ENCODE assay signal across 22 cellular contexts in the genomic region with DNA sequence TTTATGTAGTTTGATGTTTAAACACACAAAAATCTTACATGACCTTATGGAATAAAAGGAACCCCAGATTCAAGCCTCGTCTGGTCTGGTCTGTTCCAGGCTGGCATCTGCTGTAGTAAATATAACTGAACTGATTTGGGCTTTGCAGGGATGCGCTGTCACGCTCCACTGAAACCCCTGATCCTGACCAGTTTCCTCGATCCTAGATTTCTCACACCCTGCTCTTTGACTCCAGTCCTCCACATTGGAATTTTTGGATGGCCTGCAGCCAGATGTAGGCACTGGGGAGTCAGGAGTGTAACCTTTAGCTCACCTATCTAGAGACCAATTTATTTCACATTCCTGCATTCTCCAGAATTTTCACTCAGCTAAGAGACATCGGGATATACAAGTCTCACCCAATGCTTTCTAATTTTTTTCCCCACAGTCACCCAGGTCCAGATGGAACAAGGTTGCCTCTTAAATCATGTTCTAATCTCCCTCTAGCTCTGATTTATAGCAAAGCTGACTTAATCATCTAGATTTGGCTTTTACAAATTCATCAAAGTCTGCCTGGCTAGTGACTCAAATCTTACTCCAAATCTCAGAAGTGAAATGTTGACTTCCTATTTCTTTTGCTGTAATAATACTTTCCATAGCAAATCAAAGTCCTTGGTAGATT.
"Had no signal": no experiment of that assay in that cellular context is flagged by ENCODE, and none has a peak within 500 bp of the region (broad histone marks: within the 10 kb centered on the region; RNA-seq: fewer than 3 reads in every experiment).

No MANE protein-coding gene starts in this region.

- H3K9me3 Mint-ChIP-seq: activated naive CD4-positive, alpha-beta T cell treated with anti-CD3 and anti-CD28 coated beads, Interleukin-2, amount 50 U/mL, for 24 hours; activated T-cell treated with anti-CD3 and anti-CD28 coated beads, Interleukin-2, amount 50 U/mL, for 72 hours; mesothelial cell of epicardium; natural killer cell treated with Interleukin-12 subunit alpha and Interleukin-12 subunit beta and Interleukin-15 and Interleukin-18, amount 100 ng/mL, for 72 hours; T-helper 1 cell treated with Interleukin-12 subunit alpha and Interleukin-12 subunit beta and Interleukin-4 antibody, amounts not matched to agents 30 μg/mL and 1 μg/mL, for 36 hours had no signal

- H3K4me3 ChIP-seq: esophagus muscularis mucosa, lower lobe of right lung had no signal

- H3K36me3 Mint-ChIP-seq: mesothelial cell of epicardium; natural killer cell treated with Interleukin-12 subunit alpha and Interleukin-12 subunit beta and Interleukin-15 and Interleukin-18, amount 100 ng/mL, for 72 hours had no signal

- H3K4me3 Mint-ChIP-seq: activated naive CD4-positive, alpha-beta T cell treated with anti-CD3 and anti-CD28 coated beads, Interleukin-2, amount 50 U/mL, for 24 hours; activated T-cell treated with anti-CD3 and anti-CD28 coated beads, Interleukin-2, amount 50 U/mL, for 72 hours; dendritic cell treated with granulocyte-macrophage colony-stimulating factor and Interleukin-4, amounts not matched to agents 40 ng/mL and 50 ng/mL, for 4 days; mesothelial cell of epicardium; natural killer cell treated with Interleukin-12 subunit alpha and Interleukin-12 subunit beta and Interleukin-15 and Interleukin-18, amount 100 ng/mL, for 72 hours; T-helper 1 cell treated with Interleukin-12 subunit alpha and Interleukin-12 subunit beta and Interleukin-4 antibody, amounts not matched to agents 30 μg/mL and 1 μg/mL, for 36 hours had no signal

- H3K36me3 ChIP-seq: esophagus muscularis mucosa, lower lobe of right lung had no signal

- H3K27me3 ChIP-seq: esophagus muscularis mucosa had no signal

- DNase-seq: activated CD4-positive, alpha-beta T cell treated with anti-CD3 and anti-CD28 coated beads, Interleukin-2, amount 50 U/mL, for 4 hours; activated CD4-positive, CD25-positive, alpha-beta regulatory T cell treated with anti-CD3 and anti-CD28 coated beads, Interleukin-2, amount 50 U/mL, for 72 hours; activated effector memory CD4-positive, alpha-beta T cell treated with anti-CD3 and anti-CD28 coated beads, Interleukin-2, amount 50 U/mL, for 16 hours; activated T-cell treated with anti-CD3 and anti-CD28 coated beads, Interleukin-2, amount 50 U/mL, for 72 hours; cerebellar nuclear complex; effector CD8-positive, alpha-beta T cell; left colon; lower lobe of right lung; nucleus accumbens; posterior cingulate gyrus; stimulated activated CD4-positive, alpha-beta T cell treated with anti-CD3 and anti-CD28 coated beads, Interleukin-12 subunit alpha, Interleukin-12 subunit beta, amount 100 ng/mL, for 4 hours; stimulated activated CD4-positive, alpha-beta T cell treated with anti-CD3 and anti-CD28 coated beads, Interleukin-1b, Interleukin-23, amount 100 ng/mL, for 48 hours; stimulated activated CD8-positive, alpha-beta memory T cell treated with anti-CD3 and anti-CD28 coated beads, Interleukin-4, amount 100 ng/mL, for 48 hours; stimulated activated naive CD4-positive, alpha-beta T cell had no signal

- FAIRE-seq: bronchial epithelial cell, endothelial cell of umbilical vein had no signal

- H3K27ac Mint-ChIP-seq: activated naive CD4-positive, alpha-beta T cell treated with anti-CD3 and anti-CD28 coated beads, Interleukin-2, amount 50 U/mL, for 24 hours; activated T-cell treated with anti-CD3 and anti-CD28 coated beads, Interleukin-2, amount 50 U/mL, for 72 hours; dendritic cell treated with granulocyte-macrophage colony-stimulating factor and Interleukin-4, amounts not matched to agents 40 ng/mL and 50 ng/mL, for 4 days; mesothelial cell of epicardium; T-helper 1 cell treated with Interleukin-12 subunit alpha and Interleukin-12 subunit beta and Interleukin-4 antibody, amounts not matched to agents 30 μg/mL and 1 μg/mL, for 36 hours had no signal

- ATAC-seq: activated T-cell treated with anti-CD3 and anti-CD28 coated beads, Interleukin-2, amount 50 U/mL, for 72 hours; left colon; lower lobe of right lung; natural killer cell treated with Interleukin-12 subunit alpha and Interleukin-12 subunit beta and Interleukin-15 and Interleukin-18, amount 100 ng/mL, for 72 hours had no signal

- H3K9me3 ChIP-seq: esophagus muscularis mucosa, lower lobe of right lung had no signal

- H3K27me3 Mint-ChIP-seq: activated naive CD4-positive, alpha-beta T cell treated with anti-CD3 and anti-CD28 coated beads, Interleukin-2, amount 50 U/mL, for 24 hours; dendritic cell treated with granulocyte-macrophage colony-stimulating factor and Interleukin-4, amounts not matched to agents 40 ng/mL and 50 ng/mL, for 4 days; natural killer cell treated with Interleukin-12 subunit alpha and Interleukin-12 subunit beta and Interleukin-15 and Interleukin-18, amount 100 ng/mL, for 72 hours had no signal

- H3K4me1 Mint-ChIP-seq: activated naive CD4-positive, alpha-beta T cell treated with anti-CD3 and anti-CD28 coated beads, Interleukin-2, amount 50 U/mL, for 24 hours had no signal

- H3K27ac ChIP-seq: esophagus muscularis mucosa, lower lobe of right lung had no signal

- H3K4me1 ChIP-seq: esophagus muscularis mucosa, lower lobe of right lung had no signal
